ENCODE assay signal across 9 cellular contexts in genomic region chr1:108643492-108644333, GRCh38. TPM values are rescaled to one million over a fixed set of nuclear protein-coding genes. Genes with fewer than 3 reads are reported as not detected.
DNase-seq lines count a peak whose midpoint lies in the region; ATAC-seq, FAIRE-seq and TF ChIP-seq lines count a peak whose summit lies in the region.
"Had no signal": no experiment of that assay in that cellular context is flagged by ENCODE, and none has a peak within 500 bp of the region (broad histone marks: within the 10 kb centered on the region; RNA-seq: fewer than 3 reads in every experiment).

No MANE protein-coding gene starts in this region.

- no peaks in the 10 kb centered on the region for H3K9me2 ChIP-seq in SK-N-SH

- peaks cover 8% of the 10 kb centered on the region for H3K9me3 ChIP-seq in CD4-positive, alpha-beta T cell (ENCODE audit: control insufficient read depth, low read length)
- H3K9me3 ChIP-seq in SK-N-SH: no peaks in the 10 kb centered on the region

- peak overlapping the region; percentile 96 for H3K27ac Mint-ChIP-seq in CD4-positive, alpha-beta T cell

- no peak for FAIRE-seq in bronchial epithelial cell (lab: Jason Lieb, UNC)

- no peak overlapping the region for H2AFZ ChIP-seq in SK-N-SH (ENCODE audit: low read depth)

- no peak overlapping the region for H3K4me3 ChIP-seq in SK-N-SH (ENCODE audit: low read depth in 2 of 2, low read length in 1 of 2)
- no peak overlapping the region for H3K4me3 ChIP-seq in bronchial epithelial cell (ENCODE audit: low read depth, low read length)

- H3K36me3 ChIP-seq in SK-N-SH (replicated peaks in 1 of 2; ENCODE audit: control insufficient read depth in 1 of 2, insufficient read depth in 2 of 2, low read length in 1 of 2) (no peaks in the 10 kb centered on the region), bronchial epithelial cell (ENCODE audit: control insufficient read depth, insufficient read depth, low read length) (no peaks in the 10 kb centered on the region)

- peaks cover 0 to 4% of the 10 kb centered on the region in 2 experiments; a peak in 1 of 4 replicates for H3K4me1 ChIP-seq in SK-N-SH (ENCODE audit: control insufficient read depth in 1 of 2, insufficient read depth in 2 of 2, low read depth in 1 of 2, low read length in 1 of 2)

- TF ChIP-seq CTCF in CD4-positive, alpha-beta T cell (IDR thresholded peaks at IDR 0.05): peak; percentile 77
- peak; percentile 85 for TF ChIP-seq CTCF in SK-N-SH (IDR thresholded peaks at IDR 0.05)
- peak; percentile 61 for TF ChIP-seq CTCF in bronchial epithelial cell (IDR thresholded peaks at IDR 0.05; ENCODE audit: insufficient read depth, low read length, severe bottlenecking)

- H3K9ac ChIP-seq in SK-N-SH: no peak overlapping the region

- peak in 6 of 10 experiments; percentile 32 to 53 (median 41) for DNase-seq in CD4-positive, alpha-beta T cell
- DNase-seq in NCI-H1092 (lab: John Stamatoyannopoulos, UW) (peak; percentile 60), SK-N-SH (peak; percentile 70), bronchial epithelial cell (ENCODE audit: low read depth) (peak; percentile 68), kidney glomerular epithelial cell (lab: John Stamatoyannopoulos, UW) (peak; percentile 18), posterior vena cava (ENCODE audit: low spot score) (no peak)
- peak; percentile 46 for DNase-seq in stimulated activated CD8-positive, alpha-beta memory T cell treated with anti-CD3 and anti-CD28 coated beads, Interleukin-4, amount 100 ng/mL, for 48 hours

- H3K4me1 Mint-ChIP-seq in CD4-positive, alpha-beta T cell (ENCODE audit: low read depth): peaks cover 80% of the 10 kb centered on the region

- ATAC-seq in CD4-positive, alpha-beta T cell (ENCODE audit: poor library complexity): peak; percentile 24
- peak; percentile 57 for ATAC-seq in GM18870 (IDR thresholded peaks at IDR 0.05; ENCODE audit: unreplicated experiment)

- peak overlapping the region; percentile 25 for H3K4me3 Mint-ChIP-seq in CD4-positive, alpha-beta T cell
- H3K4me3 Mint-ChIP-seq: IgD-negative memory B cell had no signal

- no peaks in the 10 kb centered on the region for H3K79me2 ChIP-seq in SK-N-SH (ENCODE audit: insufficient read depth)

- WGBS in SK-N-SH (ENCODE audit: low lambda C conversion rate): 21% methylated on average over 3 of the region's 3 CpGs

- no peaks in the 10 kb centered on the region for H4K20me1 ChIP-seq in SK-N-SH (ENCODE audit: insufficient read depth)

- H3F3A ChIP-seq in SK-N-SH (replicated peaks; ENCODE audit: insufficient read depth): no peaks in the 10 kb centered on the region

- intact Hi-C loops in CD4-positive, alpha-beta T cell (cut with DNase I, micrococcal nuclease): loop anchor here (1.0 to 10.0 kb wide), 7 partner anchors 15 to 859 kb away; partner anchors contain the start of gene PRPF38B (in 1 of the 2)
- intact Hi-C loops in posterior vena cava (cut with DNase I): no loop called here

- CTCF ChIA-PET in CD4-positive, alpha-beta T cell (lab: Charles Lee): interaction anchor here (0.7 to 5.2 kb wide), 15 partner anchors 13 to 429 kb away, joined by 3 to 77 read pairs (median 4); partner anchors contain the start of genes EEIG2, HENMT1 and PRPF38B
- CTCF ChIA-PET in SK-N-SH (lab: Yijun Ruan, JAX): interaction anchor here (0.6 to 3.0 kb wide), 40 partner anchors 8 to 1213 kb away, joined by 3 to 80 read pairs (median 5); partner anchors contain the start of genes EEIG2, HENMT1 and PRPF38B

- peaks cover 6% of the 10 kb centered on the region for H3K9me3 Mint-ChIP-seq in CD4-positive, alpha-beta T cell
- H3K9me3 Mint-ChIP-seq: IgD-negative memory B cell had no signal

- no peaks in the 10 kb centered on the region for H3K27me3 ChIP-seq in CD4-positive, alpha-beta T cell (ENCODE audit: control insufficient read depth, insufficient read depth, low read length)
- H3K27me3 ChIP-seq in SK-N-SH (ENCODE audit: insufficient read depth): no peaks in the 10 kb centered on the region
- H3K27me3 ChIP-seq in bronchial epithelial cell (ENCODE audit: control insufficient read depth, insufficient read depth, low read length): no peaks in the 10 kb centered on the region

- POLR2A ChIA-PET in CD4-positive, alpha-beta T cell (lab: Charles Lee): interaction anchor here (0.6 to 10.2 kb wide), 16 partner anchors 18 to 517 kb away, joined by 3 to 484 read pairs (median 4); partner anchors contain the start of genes EEIG2, GPSM2, HENMT1 and PRPF38B
- POLR2A ChIA-PET in SK-N-SH (lab: Yijun Ruan, JAX): no interaction called here

- TF ChIP-seq EP300 in SK-N-SH (IDR thresholded peaks at IDR 0.05; ENCODE audit: borderline replicate concordance in 1 of 2, low read depth in 1 of 2, low read length in 1 of 2): no peak

- peak; percentile 91 for TF ChIP-seq RAD21 in SK-N-SH (IDR thresholded peaks at IDR 0.05; ENCODE audit: low read length)

- peak overlapping the region; percentile 18 for H3K27ac ChIP-seq in CD4-positive, alpha-beta T cell (ENCODE audit: low read depth, low read length)
- H3K27ac ChIP-seq in SK-N-SH (ENCODE audit: low read depth in 2 of 2, low read length in 1 of 2): no peak overlapping the region

- no peaks in the 10 kb centered on the region for H3K27me3 Mint-ChIP-seq in CD4-positive, alpha-beta T cell
- H3K27me3 Mint-ChIP-seq: IgD-negative memory B cell had no signal

- H3K4me2 ChIP-seq in SK-N-SH: no peak overlapping the region

- H3K36me3 Mint-ChIP-seq in CD4-positive, alpha-beta T cell (ENCODE audit: low read depth): peaks cover 22% of the 10 kb centered on the region

TF ChIP-seq in SK-N-SH, 30 proteins besides CTCF, POLR2A, EP300 and RAD21:
- no peak for TF ChIP-seq GABPA (IDR thresholded peaks at IDR 0.05; ENCODE audit: low read depth)
- TF ChIP-seq SMC3 (IDR thresholded peaks at IDR 0.05; ENCODE audit: low read depth, low read length): peak; percentile 91

RNA-seq across cellular contexts. Expression of gene HENMT1, which starts 17.2 kb away (rescaled TPM):
- total RNA-seq in CD4-positive, alpha-beta T cell: 1 to 10 TPM; 6.3 to 8.2 TPM
- 0.03 TPM in 2 replicates for polyA plus RNA-seq in SK-N-SH (2012; rRNA removed)
- 0.07 and 0.09 TPM in 2 replicates for polyA plus RNA-seq in SK-N-SH (2012; cell fraction: cytosol; rRNA removed)
- not detected in 2 replicates for polyA plus RNA-seq in SK-N-SH (2012; cell fraction: nucleus; rRNA removed)
- total RNA-seq in bronchial epithelial cell (1.1 and 1.5 TPM in 2 replicates), posterior vena cava (1 to 10 TPM; 3.0 to 5.7 TPM)

RNA-seq across cellular contexts. Expression of gene PRPF38B, which starts 48.4 kb away (rescaled TPM):
- 100 to 1,000 TPM; 114 to 120 TPM for total RNA-seq in CD4-positive, alpha-beta T cell
- 17.5 and 22.3 TPM in 2 replicates for polyA plus RNA-seq in SK-N-SH (2012; rRNA removed)
- 11.5 and 14.1 TPM in 2 replicates for polyA plus RNA-seq in SK-N-SH (2012; cell fraction: cytosol; rRNA removed)
- 45.9 and 68.6 TPM in 2 replicates for polyA plus RNA-seq in SK-N-SH (2012; cell fraction: nucleus; rRNA removed)
- total RNA-seq in bronchial epithelial cell: 11.3 and 14.3 TPM in 2 replicates
- total RNA-seq in posterior vena cava: 10 to 100 TPM; 27.3 to 29.8 TPM

Comparison
In these comparisons a context has a peak if more than half of its experiments do, and no peak if none do; other contexts are left out.
1. intact Hi-C loops: an anchor here in CD4-positive, alpha-beta T cell (1.0 to 10.0 kb wide); none called in posterior vena cava.